In the genomic region with DNA sequence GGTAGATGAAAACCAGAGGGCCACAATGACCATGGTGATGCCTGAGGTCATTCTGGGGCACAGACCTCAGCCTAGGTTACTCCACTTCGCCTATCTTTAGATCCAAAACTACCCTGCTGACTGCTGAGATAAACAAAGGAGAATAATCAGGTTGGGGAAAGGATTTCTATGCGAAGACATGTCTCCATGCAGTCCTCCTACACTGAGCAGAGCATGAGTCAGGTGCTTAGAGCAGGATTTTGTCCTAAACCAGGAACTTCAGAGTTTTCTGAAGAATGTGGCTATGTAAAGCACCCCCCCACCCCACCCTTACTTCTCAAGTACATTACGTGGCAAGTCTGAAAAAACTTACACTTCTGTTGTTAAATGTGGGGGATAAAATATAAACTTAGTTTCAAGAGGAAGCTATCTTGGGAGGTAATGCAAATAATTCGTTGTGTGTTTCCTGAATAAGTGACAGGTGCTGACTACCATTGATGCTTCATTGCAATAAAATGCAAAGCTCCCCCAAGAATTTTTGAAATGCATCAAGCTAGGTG, we compare ENCODE assay signal across 11 cellular contexts. TPM values are rescaled to one million over a fixed set of nuclear protein-coding genes. Genes with fewer than 3 reads are reported as not detected.
DNase-seq lines count a peak whose midpoint lies in the region; ATAC-seq and TF ChIP-seq lines count a peak whose summit lies in the region.
"Had no signal": no experiment of that assay in that cellular context is flagged by ENCODE, and none has a peak within 500 bp of the region (broad histone marks: within the 10 kb centered on the region; RNA-seq: fewer than 3 reads in every experiment).

No MANE protein-coding gene starts in this region.

- H3K9me3 Mint-ChIP-seq in progenitor cell of endocrine pancreas (ENCODE audit: low read depth), result no peaks in the 10 kb centered on the region
- H3K9me3 Mint-ChIP-seq: activated naive CD8-positive, alpha-beta T cell treated with anti-CD3 and anti-CD28 coated beads for 36 hours had no signal

- H3K27me3 Mint-ChIP-seq in progenitor cell of endocrine pancreas, result no peaks in the 10 kb centered on the region
- H3K27me3 Mint-ChIP-seq: activated naive CD8-positive, alpha-beta T cell treated with anti-CD3 and anti-CD28 coated beads for 36 hours had no signal

- H3K4me3 Mint-ChIP-seq in progenitor cell of endocrine pancreas (ENCODE audit: low read depth), result no peak overlapping the region
- H3K4me3 Mint-ChIP-seq: activated naive CD8-positive, alpha-beta T cell treated with anti-CD3 and anti-CD28 coated beads for 36 hours had no signal

- H3K36me3 Mint-ChIP-seq in progenitor cell of endocrine pancreas (ENCODE audit: insufficient read depth), result no peaks in the 10 kb centered on the region
- H3K36me3 Mint-ChIP-seq: activated naive CD8-positive, alpha-beta T cell treated with anti-CD3 and anti-CD28 coated beads for 36 hours had no signal

- H3K4me1 Mint-ChIP-seq in progenitor cell of endocrine pancreas (ENCODE audit: low read depth), result peaks cover 8% of the 10 kb centered on the region

- no peak for TF ChIP-seq CTCF in progenitor cell of endocrine pancreas (IDR thresholded peaks at IDR 0.05; ENCODE audit: unreplicated experiment)

- peak; percentile 71 for ATAC-seq in GM18502 (IDR thresholded peaks at IDR 0.05; ENCODE audit: poor library complexity, unreplicated experiment)
- ATAC-seq in GM21786 (IDR thresholded peaks at IDR 0.05; ENCODE audit: unreplicated experiment), result peak; percentile 53
- no peak for ATAC-seq in HG03097 (IDR thresholded peaks at IDR 0.05; ENCODE audit: low FRiP score, unreplicated experiment)

- peak; percentile 20 for DNase-seq in HK-2 (ENCODE audit: unreplicated experiment)
- DNase-seq in kidney tubule cell (ENCODE audit: low spot score), result peak; percentile 88
- DNase-seq in GM19240 (ENCODE audit: insufficient read length, low spot score), result no peak
- no peak for DNase-seq in effector CD4-positive, alpha-beta T cell
- no peak for DNase-seq in progenitor cell of endocrine pancreas (ENCODE audit: low spot score, unreplicated experiment)
- DNase-seq: activated naive CD8-positive, alpha-beta T cell treated with anti-CD3 and anti-CD28 coated beads for 36 hours; GDM1; NCI-H524 had no signal

- no peak overlapping the region for H3K27ac Mint-ChIP-seq in progenitor cell of endocrine pancreas
- H3K27ac Mint-ChIP-seq: activated naive CD8-positive, alpha-beta T cell treated with anti-CD3 and anti-CD28 coated beads for 36 hours had no signal

RNA-seq across cellular contexts. Expression of a gene that starts 19.4 kb away (rescaled TPM):
- total RNA-seq in progenitor cell of endocrine pancreas, result not detected in 2 replicates

Comparison
In these comparisons a context has a peak if more than half of its experiments do, and no peak if none do; other contexts are left out.
1. DNase-seq: peak in HK-2 (single experiment) and kidney tubule cell (single experiment); none in GM19240 (single experiment), effector CD4-positive, alpha-beta T cell (single experiment) and progenitor cell of endocrine pancreas (single experiment).